ENCODE assay signal across 9 cellular contexts in the genomic region with DNA sequence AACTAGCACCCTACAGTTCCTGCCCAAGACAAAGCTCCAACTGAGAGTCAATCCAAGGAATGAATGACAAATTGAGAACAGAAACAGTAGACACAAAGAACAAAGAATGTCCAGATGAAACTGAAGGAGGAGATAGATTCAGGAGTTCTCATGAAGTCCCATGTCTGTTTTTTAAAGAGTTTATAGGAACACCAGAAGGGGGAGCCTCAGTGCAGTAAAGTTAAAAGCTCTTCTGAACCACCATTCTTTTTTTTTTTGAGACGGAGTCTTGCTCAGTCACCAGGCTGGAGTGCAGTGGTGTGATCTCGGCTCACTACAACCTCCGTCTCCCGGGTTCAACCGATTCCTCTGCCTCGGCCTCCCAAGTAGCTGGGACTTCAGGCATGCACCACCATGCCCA.
DNase-seq lines count a peak whose midpoint lies in the region; ATAC-seq and TF ChIP-seq lines count a peak whose summit lies in the region.
"Had no signal": no experiment of that assay in that cellular context is flagged by ENCODE, and none has a peak within 500 bp of the region (broad histone marks: within the 10 kb centered on the region; RNA-seq: fewer than 3 reads in every experiment).

No MANE protein-coding gene starts in this region.

- no peak overlapping the region for H3K9ac ChIP-seq in H9 (ENCODE audit: extremely low read depth, insufficient read length, low read length)

- no peak overlapping the region for H3K4ac ChIP-seq in H9 (ENCODE audit: low read depth, low read length)

- H3K27ac ChIP-seq in H9 (ENCODE audit: insufficient read length, low read depth, low read length): no peak overlapping the region

- no CpG with 5 or more reads among the region's 6 CpGs for WGBS in H9 (ENCODE audit: extremely low coverage, insufficient read length, low lambda C conversion rate)

- H2BK120ac ChIP-seq in H9 (ENCODE audit: low read depth, low read length, poor library complexity, severe bottlenecking): no peak overlapping the region

- peaks cover 2% of the 10 kb centered on the region; the same call in 1 of the 2 replicates for H3K27me3 Mint-ChIP-seq in H9 (ENCODE audit: low read depth)

- peaks cover 2% of the 10 kb centered on the region; the same call in 1 of the 2 replicates for H3K4me1 ChIP-seq in H9 (ENCODE audit: insufficient read depth, low read length)

- H3K9me3 Mint-ChIP-seq in H9: no peaks in the 10 kb centered on the region; a peak in 1 of 5 replicates
- H3K9me3 Mint-ChIP-seq: stimulated activated naive CD8-positive, alpha-beta T cell treated with anti-CD3 and anti-CD28 coated beads, Interleukin-15, Interleukin-2, amounts not matched to agents 100 ng/mL and 50 ng/mL, for 24 hours had no signal

- no peak overlapping the region for H3K4me2 ChIP-seq in H9 (ENCODE audit: insufficient read depth, insufficient read length, low read length)

- no peak overlapping the region for H2BK12ac ChIP-seq in H9 (ENCODE audit: insufficient read length, low read depth, low read length)

- H2BK20ac ChIP-seq in H9 (ENCODE audit: low read depth, low read length, poor library complexity, severe bottlenecking): no peak overlapping the region

- H3K4me1 Mint-ChIP-seq in H9: peaks cover 23 to 37% of the 10 kb centered on the region in 2 experiments

- H4K20me1 ChIP-seq in H9 (ENCODE audit: control insufficient read depth, insufficient read depth, insufficient read length): no peaks in the 10 kb centered on the region

- no peak overlapping the region for H4K91ac ChIP-seq in H9 (ENCODE audit: insufficient read length, low read depth, low read length)

- no peak overlapping the region for H2BK15ac ChIP-seq in H9 (ENCODE audit: low read depth, low read length)

- no peak overlapping the region for H3K4me3 Mint-ChIP-seq in H9
- H3K4me3 Mint-ChIP-seq: stimulated activated naive CD8-positive, alpha-beta T cell treated with anti-CD3 and anti-CD28 coated beads, Interleukin-15, Interleukin-2, amounts not matched to agents 100 ng/mL and 50 ng/mL, for 24 hours had no signal

- H3K27ac Mint-ChIP-seq in H9: no peak overlapping the region
- H3K27ac Mint-ChIP-seq: stimulated activated naive CD8-positive, alpha-beta T cell treated with anti-CD3 and anti-CD28 coated beads, Interleukin-15, Interleukin-2, amounts not matched to agents 100 ng/mL and 50 ng/mL, for 24 hours had no signal

- H3K23ac ChIP-seq in H9 (ENCODE audit: insufficient read length, low read depth, low read length): no peak overlapping the region

- H2BK5ac ChIP-seq in H9 (ENCODE audit: insufficient read length, low read length): no peak overlapping the region

- DNase-seq in DMS53 treated with DMSO at 0.1 percent for 48 hours (lab: John Stamatoyannopoulos, UW; ENCODE audit: unreplicated experiment): peak; percentile 15
- peak; percentile 35 for DNase-seq in H9
- DNase-seq in SKM-1 treated with dmso at 0.1 percent for 144 hours (lab: John Stamatoyannopoulos, UW; ENCODE audit: unreplicated experiment): peak; percentile 43
- peak; percentile 29 for DNase-seq in kidney glomerular epithelial cell (lab: John Stamatoyannopoulos, UW)
- DNase-seq in cerebellum (ENCODE audit: low spot score): no peak
- no peak for DNase-seq in activated CD8-positive, alpha-beta memory T cell treated with anti-CD3 and anti-CD28 coated beads, Interleukin-2, amount 50 U/mL, for 4 hours

- H3K79me1 ChIP-seq in H9 (ENCODE audit: insufficient read depth, low read depth, low read length, poor library complexity, severe bottlenecking): no peaks in the 10 kb centered on the region

- H2AFZ ChIP-seq in H9 (ENCODE audit: low read length): no peak overlapping the region

- H2AK5ac ChIP-seq in H9 (ENCODE audit: insufficient read length, low read length): no peak overlapping the region

- no peak overlapping the region for H3K18ac ChIP-seq in H9 (ENCODE audit: insufficient read length, low read depth, low read length)

- TF ChIP-seq CTCF in H9 (conservative IDR thresholded peaks at IDR 0.05): peak; percentile 70

- ATAC-seq in GM18870 (IDR thresholded peaks at IDR 0.05; ENCODE audit: unreplicated experiment) (no peak), GM21717 (IDR thresholded peaks at IDR 0.05; ENCODE audit: unreplicated experiment) (no peak)

- H3K23me2 ChIP-seq in H9 (ENCODE audit: insufficient read length, low read depth, low read length, poor library complexity, severe bottlenecking): no peaks in the 10 kb centered on the region

- H3K36me3 Mint-ChIP-seq in H9 (ENCODE audit: insufficient read depth in 1 of 3, low read depth in 3 of 3): no peaks in the 10 kb centered on the region

- H3K27me3 ChIP-seq in H9 (ENCODE audit: insufficient read depth, low read length): no peaks in the 10 kb centered on the region

- no peaks in the 10 kb centered on the region for H3K79me2 ChIP-seq in H9 (ENCODE audit: insufficient read depth, low read length)

- no peak overlapping the region for H3K56ac ChIP-seq in H9 (ENCODE audit: insufficient read length, low read depth, low read length)

- H4K5ac ChIP-seq in H9 (ENCODE audit: insufficient read length, low read depth, low read length): no peak overlapping the region

- no peaks in the 10 kb centered on the region for H3K9me3 ChIP-seq in H9 (ENCODE audit: control insufficient read depth, low read depth, low read length)

- no peak overlapping the region for H3T11ph ChIP-seq in H9 (ENCODE audit: low read length)

- no peak overlapping the region for H4K8ac ChIP-seq in H9 (replicated peaks; ENCODE audit: insufficient read length, low read depth, low read length)

- no peak overlapping the region for H3K14ac ChIP-seq in H9 (ENCODE audit: insufficient read depth, low read length)

Comparison
In these comparisons a context has a peak if more than half of its experiments do, and no peak if none do; other contexts are left out.
1. DNase-seq: peak in DMS53 treated with DMSO at 0.1 percent for 48 hours (single experiment), H9 (single experiment), SKM-1 treated with dmso at 0.1 percent for 144 hours (single experiment) and kidney glomerular epithelial cell (single experiment); none in cerebellum (single experiment) and activated CD8-positive, alpha-beta memory T cell treated with anti-CD3 and anti-CD28 coated beads, Interleukin-2, amount 50 U/mL, for 4 hours (single experiment).